ENCODE assay signal across 18 cellular contexts in genomic region chrX:2559124-2559523, GRCh38. TPM values are rescaled to one million over a fixed set of nuclear protein-coding genes. Genes with fewer than 3 reads are reported as not detected.
DNase-seq lines count a peak whose midpoint lies in the region; ATAC-seq, FAIRE-seq and TF ChIP-seq lines count a peak whose summit lies in the region.
"Had no signal": no experiment of that assay in that cellular context is flagged by ENCODE, and none has a peak within 500 bp of the region (broad histone marks: within the 10 kb centered on the region; RNA-seq: fewer than 3 reads in every experiment).

No MANE protein-coding gene starts in this region.

- no peak; a peak in 1 of 5 replicates for TF ChIP-seq RAD21 in A549 (conservative IDR thresholded peaks at IDR 0.05 in 1 of 2, IDR thresholded peaks at IDR 0.05 in 1 of 2)

- DNase-seq in A549 (ENCODE audit: low read depth in 1 of 2, low spot score in 1 of 2) (no peak), AG20443 (ENCODE audit: low spot score) (peak; percentile 41), SK-N-MC (ENCODE audit: low read depth, low spot score) (no peak), fibroblast of peridontal ligament (ENCODE audit: extremely low read depth) (peak; percentile 70), HTR-8/SVneo (ENCODE audit: insufficient read length, low spot score) (no peak), NCI-H524 (lab: John Stamatoyannopoulos, UW) (no peak)
- no peak for DNase-seq in effector CD8-positive, alpha-beta T cell (lab: John Stamatoyannopoulos, UW)
- no peak for DNase-seq in activated CD4-positive, alpha-beta T cell treated with anti-CD3 and anti-CD28 coated beads, Interleukin-2, amount 50 U/mL, for 48 hours
- DNase-seq: Caco-2; CD4-positive, alpha-beta T cell; GDM1; HCEC 1CT; NCI-H1105; NCI-H2081 treated with DMSO at 0.1 percent for 48 hours; NCI-H446 treated with DMSO at 0.1 percent for 48 hours had no signal

- H3K4me2 ChIP-seq in A549: peak overlapping the region; percentile 43

- ATAC-seq in A549: peak; percentile 63 to 66; a peak in 3 of 6 replicates
- ATAC-seq: K562, Panc1 had no signal

- H3K9ac ChIP-seq in SK-N-MC (ENCODE audit: insufficient read length): no peak overlapping the region

- no peaks in the 10 kb centered on the region for H3K36me3 ChIP-seq in SK-N-MC (ENCODE audit: insufficient read depth, low read length)

- peaks cover 12% of the 10 kb centered on the region for H3K4me1 ChIP-seq in A549

- peak; percentile 15 to 56; a peak in 1 of 5 replicates for TF ChIP-seq EP300 in A549 (IDR thresholded peaks at IDR 0.05)

- CTCF ChIA-PET in A549 (lab: Yijun Ruan, JAX): no interaction called here

- TF ChIP-seq POLR2A in A549 (IDR thresholded peaks at IDR 0.05; ENCODE audit: low read length): no peak

- POLR2A ChIA-PET in A549 (lab: Yijun Ruan, JAX): no interaction called here

- no peak for TF ChIP-seq CTCF in A549 (IDR thresholded peaks at IDR 0.05)

- 0 out of 3 replicates have a peak, but pooled peaks cover 5% of the 10 kb centered on the region for H3K9me3 ChIP-seq in A549
- no peaks in the 10 kb centered on the region for H3K9me3 ChIP-seq in SK-N-MC (ENCODE audit: low read depth, low read length)
- H3K9me3 ChIP-seq: Caco-2 had no signal

- H3K4me3 ChIP-seq in A549 (no peak overlapping the region), SK-N-MC (no peak overlapping the region)
- H3K4me3 ChIP-seq: K562 had no signal

- FAIRE-seq in A549 (lab: Jason Lieb, UNC): no peak
- no peak for FAIRE-seq in HTR-8/SVneo (lab: Jason Lieb, UNC)
- FAIRE-seq: A204.1, K562 had no signal

- WGBS in A549 (ENCODE audit: missing lambda C conversion rate): 1% methylated on average over 3 of the region's 3 CpGs

- H3K27ac ChIP-seq in A549 (peak overlapping the region; percentile 1 to 48; a peak in 3 of 6 replicates), SK-N-MC (peak overlapping the region; percentile 55; the same call in 1 of the 2 replicates)

TF ChIP-seq in A549, 52 proteins besides CTCF, POLR2A, EP300 and RAD21:
- TF ChIP-seq POLR2AphosphoS2 (conservative IDR thresholded peaks at IDR 0.05; ENCODE audit: low read length): no peak
- no peak for TF ChIP-seq MAFK (IDR thresholded peaks at IDR 0.05; ENCODE audit: partially characterized antibody)
- TF ChIP-seq ZNF302 (CRISPR knock-in tag; IDR thresholded peaks at IDR 0.05): no peak
- TF ChIP-seq HDAC2 (IDR thresholded peaks at IDR 0.05): no peak
- no peak for TF ChIP-seq REST (IDR thresholded peaks at IDR 0.05)
- TF ChIP-seq HES2 (IDR thresholded peaks at IDR 0.05): peak; percentile 69
- TF ChIP-seq JUNB (IDR thresholded peaks at IDR 0.05): peak; percentile 64; the same call in 1 of the 2 replicates
- TF ChIP-seq CEBPB (IDR thresholded peaks at IDR 0.05): peak; percentile 85 to 90
- TF ChIP-seq MYC (IDR thresholded peaks at IDR 0.05; ENCODE audit: borderline replicate concordance, low read length): no peak
- no peak; the same call in 2 of the 3 replicates for TF ChIP-seq BCL3 (IDR thresholded peaks at IDR 0.05)
- TF ChIP-seq ZFP36 (IDR thresholded peaks at IDR 0.05; ENCODE audit: borderline replicate concordance, partially characterized antibody): no peak
- TF ChIP-seq CBX8 (IDR thresholded peaks at IDR 0.05): no peak
- no peak for TF ChIP-seq EHMT2 (IDR thresholded peaks at IDR 0.05; ENCODE audit: low read depth)
- TF ChIP-seq FOSL2 (IDR thresholded peaks at IDR 0.05): peak; percentile 36; the same call in 1 of the 2 replicates
- TF ChIP-seq FOSL2 (CRISPR knock-in tag; IDR thresholded peaks at IDR 0.05): peak; percentile 55
- TF ChIP-seq HMGXB4 (CRISPR knock-in tag; IDR thresholded peaks at IDR 0.05; ENCODE audit: borderline replicate concordance): no peak
- no peak for TF ChIP-seq ZC3H11A (IDR thresholded peaks at IDR 0.05)
- TF ChIP-seq MAX (IDR thresholded peaks at IDR 0.05): no peak
- no peak for TF ChIP-seq FOXS1 (CRISPR knock-in tag; IDR thresholded peaks at IDR 0.05)
- no peak for TF ChIP-seq NPAS2 (CRISPR knock-in tag; IDR thresholded peaks at IDR 0.05; ENCODE audit: borderline replicate concordance)

RNA-seq across cellular contexts. Expression of gene DHRSX, which starts 58.3 kb away (rescaled TPM):
- polyA plus RNA-seq in A549 (2011; rRNA removed): 56.3 and 71.6 TPM in 2 replicates
- 59.4 and 59.7 TPM in 2 replicates for polyA plus RNA-seq in A549 (2012; cell fraction: cytosol; rRNA removed)
- polyA plus RNA-seq in A549 (2012; cell fraction: nucleus; rRNA removed): 43.1 and 45.8 TPM in 2 replicates
- polyA plus RNA-seq in A549 (2017; fragmentation: RNase III; extraction: RNeasy Plus Mini Kit Qiagen cat#74134 plus additional on column Dnase treatment): 26.2 to 32.1 TPM (median 29.7 TPM) in 3 replicates
- 56.4 and 62.1 TPM in 2 replicates for polyA minus RNA-seq in A549 (2011; rRNA and poly(A)+ RNA removed)

RNA-seq across cellular contexts. Expression of gene ZBED1, which starts 58.3 kb away (rescaled TPM):
- polyA plus RNA-seq in A549 (2011; rRNA removed) (21.1 and 21.9 TPM in 2 replicates), A549 (2017; fragmentation: RNase III; extraction: RNeasy Plus Mini Kit Qiagen cat#74134 plus additional on column Dnase treatment) (17.0 to 19.7 TPM (median 18.9 TPM) in 3 replicates)
- polyA plus RNA-seq in A549 (2012; cell fraction: cytosol; rRNA removed): 25.2 and 37.3 TPM in 2 replicates
- polyA plus RNA-seq in A549 (2012; cell fraction: nucleus; rRNA removed): 23.5 and 26.6 TPM in 2 replicates
- polyA minus RNA-seq in A549 (2011; rRNA and poly(A)+ RNA removed): 19.4 and 25.5 TPM in 2 replicates

Comparison
In these comparisons a context has a peak if more than half of its experiments do, and no peak if none do; other contexts are left out.
1. DNase-seq: peak in AG20443 (single experiment) and fibroblast of peridontal ligament (single experiment); none in A549 (0 of 2), SK-N-MC (single experiment), HTR-8/SVneo (single experiment), NCI-H524 (0 of 2), effector CD8-positive, alpha-beta T cell (single experiment) and activated CD4-positive, alpha-beta T cell treated with anti-CD3 and anti-CD28 coated beads, Interleukin-2, amount 50 U/mL, for 48 hours (0 of 2).